In the genomic region with DNA sequence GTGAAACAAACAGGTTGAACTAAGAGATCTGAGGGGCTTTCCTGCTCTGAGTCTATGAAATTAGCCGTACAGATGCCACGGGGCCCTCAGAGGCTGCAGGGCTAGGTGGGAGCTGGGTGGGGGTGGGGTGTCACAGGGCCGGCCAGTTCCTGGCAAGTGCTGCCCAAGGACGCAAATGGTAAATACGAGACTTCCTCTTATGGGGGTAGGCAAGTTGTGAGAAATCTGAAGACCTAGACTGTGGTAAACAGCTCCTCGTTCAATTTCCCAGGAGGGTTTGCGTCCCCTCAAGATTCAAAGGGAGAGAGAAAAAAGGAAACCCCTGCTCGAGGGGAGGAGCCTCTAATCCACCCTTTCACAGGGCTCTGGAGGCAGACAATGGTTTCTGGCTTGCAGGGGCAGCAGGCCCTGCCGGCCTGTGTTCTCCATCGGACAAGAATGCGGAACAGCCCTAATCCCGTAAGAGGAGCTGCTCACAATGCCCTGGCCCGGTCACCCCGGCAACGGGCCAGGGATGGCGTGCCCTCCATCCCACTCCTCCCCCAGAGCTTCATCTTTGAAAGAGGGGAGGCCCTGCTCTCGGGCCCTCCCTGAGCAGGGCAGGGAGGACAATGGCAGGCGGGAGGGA, we compare ENCODE assay signal across 9 cellular contexts. TPM values are rescaled to one million over a fixed set of nuclear protein-coding genes. Genes with fewer than 3 reads are reported as not detected.
A peak's percentile ranks its signal among the peaks of the same experiment; 100 is the strongest.
DNase-seq lines count a peak whose midpoint lies in the region; ATAC-seq and TF ChIP-seq lines count a peak whose summit lies in the region.
"Had no signal": no experiment of that assay in that cellular context is flagged by ENCODE, and none has a peak within 500 bp of the region (broad histone marks: within the 10 kb centered on the region; RNA-seq: fewer than 3 reads in every experiment).

No MANE protein-coding gene starts in this region.

- no peak overlapping the region for H3K4me3 ChIP-seq in prostate gland

- ATAC-seq in activated CD4-positive, alpha-beta T cell treated with anti-CD3 and anti-CD28 coated beads for 36 hours = peak; percentile 80
- ATAC-seq in left ventricle myocardium superior = peak; percentile 36
- no peak for ATAC-seq in HG03196 (IDR thresholded peaks at IDR 0.05; ENCODE audit: unreplicated experiment)

- 10% methylated on average over 18 of the region's 18 CpGs for WGBS in prostate gland

- peak; percentile 59 for DNase-seq in activated CD4-positive, alpha-beta T cell treated with anti-CD3 and anti-CD28 coated beads for 36 hours
- no peak for DNase-seq in activated CD4-positive, alpha-beta T cell treated with anti-CD3 and anti-CD28 coated beads, Interleukin-2, amount 50 U/mL, for 1 hour
- DNase-seq in NCI-H2227 (lab: John Stamatoyannopoulos, UW; ENCODE audit: unreplicated experiment) = peak; percentile 78
- peak; percentile 66 for DNase-seq in amniotic epithelial cell (ENCODE audit: low read depth)
- peak; percentile 63 for DNase-seq in left ventricle myocardium superior
- peak; percentile 35 for DNase-seq in prostate gland (ENCODE audit: low spot score)
- DNase-seq in OCI-M2 (lab: John Stamatoyannopoulos, UW; ENCODE audit: unreplicated experiment) = no peak

- H3K4me3 Mint-ChIP-seq in activated CD4-positive, alpha-beta T cell treated with anti-CD3 and anti-CD28 coated beads for 36 hours = peak overlapping the region; percentile 76

- H3K36me3 ChIP-seq in prostate gland = peaks cover 0 to 9% of the 10 kb centered on the region in 2 donors

- H3K36me3 Mint-ChIP-seq in activated CD4-positive, alpha-beta T cell treated with anti-CD3 and anti-CD28 coated beads for 36 hours (ENCODE audit: low read depth) = peaks cover 9% of the 10 kb centered on the region

- peak overlapping the region; percentile 93 for H3K27ac Mint-ChIP-seq in activated CD4-positive, alpha-beta T cell treated with anti-CD3 and anti-CD28 coated beads for 36 hours

- H3K27me3 ChIP-seq in prostate gland (replicated peaks; ENCODE audit: insufficient read depth) = no peaks in the 10 kb centered on the region

- peak; percentile 4 for TF ChIP-seq POLR2A in prostate gland (IDR thresholded peaks at IDR 0.05)

- H3K4me1 ChIP-seq in prostate gland (replicated peaks) = peaks cover 31% of the 10 kb centered on the region

- intact Hi-C loops in activated CD4-positive, alpha-beta T cell treated with anti-CD3 and anti-CD28 coated beads for 36 hours (cut with DNase I, micrococcal nuclease) = loop anchor here (1.0 to 5.0 kb wide), 2 partner anchors 25 to 191 kb away; a partner anchor contains a TSS
- intact Hi-C loops in left ventricle myocardium superior (cut with micrococcal nuclease) (no loop called here), prostate gland (cut with DNase I) (no loop called here)

- peaks cover 79% of the 10 kb centered on the region for H3K4me1 Mint-ChIP-seq in activated CD4-positive, alpha-beta T cell treated with anti-CD3 and anti-CD28 coated beads for 36 hours

- TF ChIP-seq CTCF in prostate gland (IDR thresholded peaks at IDR 0.05) = no peak

- POLR2A ChIA-PET in activated CD4-positive, alpha-beta T cell treated with anti-CD3 and anti-CD28 coated beads for 36 hours (lab: Charles Lee) = interaction anchor here (0.5 to 1.5 kb wide), 6 partner anchors 26 to 394 kb away, joined by 3 to 7 read pairs (median 4); no protein-coding TSS in a partner anchor

- CTCF ChIA-PET in activated CD4-positive, alpha-beta T cell treated with anti-CD3 and anti-CD28 coated beads for 36 hours (lab: Charles Lee) = interaction anchor here (0.5 to 3.7 kb wide), 13 partner anchors 11 to 277 kb away, joined by 3 to 32 read pairs (median 3); no protein-coding TSS in a partner anchor

- H3K27ac ChIP-seq in prostate gland = peak overlapping the region; percentile 50 to 54

- H3K9me3 Mint-ChIP-seq in activated CD4-positive, alpha-beta T cell treated with anti-CD3 and anti-CD28 coated beads for 36 hours (ENCODE audit: low read depth) = no peaks in the 10 kb centered on the region

- H3K27me3 Mint-ChIP-seq in activated CD4-positive, alpha-beta T cell treated with anti-CD3 and anti-CD28 coated beads for 36 hours = no peaks in the 10 kb centered on the region

- no peaks in the 10 kb centered on the region for H3K9me3 ChIP-seq in prostate gland

RNA-seq across cellular contexts. Expression of a gene that starts 7.8 kb away (rescaled TPM):
- 1 to 10 TPM; 2.3 to 2.7 TPM for total RNA-seq in activated CD4-positive, alpha-beta T cell treated with anti-CD3 and anti-CD28 coated beads for 36 hours
- total RNA-seq in left ventricle myocardium superior = 1.5 TPM
- 10 to 100 TPM in 1 of 2 donors, 1 to 10 TPM in 1; 3.7 to 20.0 TPM for total RNA-seq in prostate gland

RNA-seq across cellular contexts. Expression of a gene that starts 42.9 kb away (rescaled TPM):
- not detected for total RNA-seq in activated CD4-positive, alpha-beta T cell treated with anti-CD3 and anti-CD28 coated beads for 36 hours
- total RNA-seq in left ventricle myocardium superior (not detected), prostate gland (10 to 100 TPM in 1 of 2 donors, not detected in 1; 15.6 TPM)
- total RNA-seq: activated CD8-positive, alpha-beta memory T cell treated with anti-CD3 and anti-CD28 coated beads for 36 hours had no signal

Comparison
In these comparisons a context has a peak if more than half of its experiments do, and no peak if none do; other contexts are left out.
1. DNase-seq: peak in activated CD4-positive, alpha-beta T cell treated with anti-CD3 and anti-CD28 coated beads for 36 hours (single experiment), NCI-H2227 (single experiment), amniotic epithelial cell (single experiment), left ventricle myocardium superior (single experiment) and prostate gland (single experiment); none in activated CD4-positive, alpha-beta T cell treated with anti-CD3 and anti-CD28 coated beads, Interleukin-2, amount 50 U/mL, for 1 hour (single experiment) and OCI-M2 (single experiment).
2. intact Hi-C loops: an anchor here in activated CD4-positive, alpha-beta T cell treated with anti-CD3 and anti-CD28 coated beads for 36 hours (1.0 to 5.0 kb wide); none called in left ventricle myocardium superior and prostate gland.